In genomic region chr3:179116816-179117215, GRCh38 we compare ENCODE assay signal across 29 cellular contexts.
"Had no signal": no experiment of that assay in that cellular context is flagged by ENCODE, and none has a peak within 500 bp of the region (broad histone marks: within the 10 kb centered on the region; RNA-seq: fewer than 3 reads in every experiment).

No MANE protein-coding gene starts in this region.

- DNase-seq: activated CD4-positive, alpha-beta memory T cell treated with anti-CD3 and anti-CD28 coated beads, Interleukin-2, amount 10 ng/mL, durations not matched to agents 7 days and 5 days; activated CD4-positive, alpha-beta T cell treated with anti-CD3 and anti-CD28 coated beads for 4 hours; activated CD4-positive, alpha-beta T cell treated with anti-CD3 and anti-CD28 coated beads, Interleukin-2, amount 10 ng/mL, durations not matched to agents 7 days and 5 days; activated CD4-positive, alpha-beta T cell treated with anti-CD3 and anti-CD28 coated beads, Interleukin-2, amount 50 U/mL, for 4 hours; activated CD4-positive, CD25-positive, alpha-beta regulatory T cell; activated CD4-positive, CD25-positive, alpha-beta regulatory T cell treated with anti-CD3 and anti-CD28 coated beads, Interleukin-2, amount 50 U/mL, for 72 hours; activated effector memory CD4-positive, alpha-beta T cell treated with Interleukin-2 at 50 U/mL for 16 hours; activated gamma-delta T cell treated with Interleukin-2 at 50 U/mL for 16 hours; activated naive CD4-positive, alpha-beta T cell treated with anti-CD3 and anti-CD28 coated beads, Interleukin-2, amount 50 U/mL, for 16 hours; activated naive CD4-positive, alpha-beta T cell treated with Interleukin-2 at 50 U/mL for 16 hours; activated T-cell treated with anti-CD3 and anti-CD28 coated beads, Interleukin-2, amount 50 U/mL, for 4 hours; amniotic stem cell; anterior cingulate cortex; brain microvascular endothelial cell; dorsolateral prefrontal cortex; effector memory CD4-positive, alpha-beta T cell; erythroblast; gastrocnemius medialis; glutamatergic neuron; heart left ventricle; T-helper 2 cell had no signal

- FAIRE-seq: astrocyte, bronchial epithelial cell had no signal

- H3K9me3 Mint-ChIP-seq: activated T-cell treated with anti-CD3 and anti-CD28 coated beads, Interleukin-2, amount 50 U/mL, for 4 hours; activated T-helper 17 cell treated with anti-CD3 and anti-CD28 coated beads, Interleukin-2, amount 50 U/mL, for 72 hours; central memory CD8-positive, alpha-beta T cell had no signal

- H3K27ac ChIP-seq: brain microvascular endothelial cell, coronary artery, dorsolateral prefrontal cortex, esophagus muscularis mucosa, gastrocnemius medialis, heart left ventricle had no signal

- H3K27ac Mint-ChIP-seq: activated CD4-positive, alpha-beta memory T cell treated with anti-CD3 and anti-CD28 coated beads, Interleukin-2, amount 10 ng/mL, durations not matched to agents 7 days and 5 days; activated CD4-positive, alpha-beta T cell treated with anti-CD3 and anti-CD28 coated beads, Interleukin-2, amount 10 ng/mL, durations not matched to agents 7 days and 5 days; activated naive CD8-positive, alpha-beta T cell; activated T-helper 17 cell treated with anti-CD3 and anti-CD28 coated beads, Interleukin-2, amount 50 U/mL, for 72 hours; dendritic cell treated with granulocyte-macrophage colony-stimulating factor and Interleukin-4, amounts not matched to agents 40 ng/mL and 50 ng/mL, for 4 days had no signal

- H3K9me3 ChIP-seq: esophagus muscularis mucosa, gastrocnemius medialis, heart left ventricle had no signal

- H3K27me3 ChIP-seq: brain microvascular endothelial cell, dorsolateral prefrontal cortex, esophagus muscularis mucosa, gastrocnemius medialis, heart left ventricle had no signal

- ATAC-seq: activated T-cell treated with anti-CD3 and anti-CD28 coated beads, Interleukin-2, amount 50 U/mL, for 4 hours; activated T-helper 17 cell treated with anti-CD3 and anti-CD28 coated beads, Interleukin-2, amount 50 U/mL, for 72 hours; gastrocnemius medialis; heart left ventricle had no signal

- H3K4me3 Mint-ChIP-seq: activated CD4-positive, alpha-beta memory T cell treated with anti-CD3 and anti-CD28 coated beads, Interleukin-2, amount 10 ng/mL, durations not matched to agents 7 days and 5 days; activated CD4-positive, alpha-beta T cell treated with anti-CD3 and anti-CD28 coated beads, Interleukin-2, amount 10 ng/mL, durations not matched to agents 7 days and 5 days; activated naive CD8-positive, alpha-beta T cell; activated T-cell treated with anti-CD3 and anti-CD28 coated beads, Interleukin-2, amount 50 U/mL, for 4 hours; activated T-helper 17 cell treated with anti-CD3 and anti-CD28 coated beads, Interleukin-2, amount 50 U/mL, for 72 hours; central memory CD8-positive, alpha-beta T cell; dendritic cell treated with granulocyte-macrophage colony-stimulating factor and Interleukin-4, amounts not matched to agents 40 ng/mL and 50 ng/mL, for 4 days had no signal

- H3K4me1 ChIP-seq: esophagus muscularis mucosa, gastrocnemius medialis, heart left ventricle had no signal

- H3K4me1 Mint-ChIP-seq: activated CD4-positive, alpha-beta memory T cell treated with anti-CD3 and anti-CD28 coated beads, Interleukin-2, amount 10 ng/mL, durations not matched to agents 7 days and 5 days; activated CD4-positive, alpha-beta T cell treated with anti-CD3 and anti-CD28 coated beads, Interleukin-2, amount 10 ng/mL, durations not matched to agents 7 days and 5 days; activated T-helper 17 cell treated with anti-CD3 and anti-CD28 coated beads, Interleukin-2, amount 50 U/mL, for 72 hours; central memory CD8-positive, alpha-beta T cell had no signal

- H3K36me3 ChIP-seq: brain microvascular endothelial cell, esophagus muscularis mucosa, gastrocnemius medialis, heart left ventricle had no signal

- H3K4me3 ChIP-seq: coronary artery, dorsolateral prefrontal cortex, esophagus muscularis mucosa, gastrocnemius medialis, heart left ventricle had no signal

- H3K27me3 Mint-ChIP-seq: activated naive CD8-positive, alpha-beta T cell; dendritic cell treated with granulocyte-macrophage colony-stimulating factor and Interleukin-4, amounts not matched to agents 40 ng/mL and 50 ng/mL, for 4 days had no signal
